Comparison of ENCODE assay signal across 8 cellular contexts in the genomic region with DNA sequence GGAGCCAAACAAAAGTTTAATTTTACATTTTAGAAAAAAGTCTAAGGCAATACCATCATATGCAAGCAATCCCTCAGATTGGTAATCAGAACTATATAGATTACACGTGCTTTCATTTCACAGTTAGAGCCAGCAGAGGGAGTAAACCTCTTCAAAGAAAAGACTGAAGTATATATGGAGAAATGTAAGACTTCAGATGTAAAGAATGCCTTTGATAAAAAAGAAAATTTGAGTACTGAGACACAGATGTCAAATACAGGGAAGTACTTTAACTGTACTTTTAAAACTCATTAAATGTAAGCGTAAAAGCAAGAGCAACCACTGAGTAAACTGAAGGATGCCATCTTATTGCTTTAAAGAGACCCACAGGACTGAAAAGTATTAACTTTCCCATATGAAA.
DNase-seq lines count a peak whose midpoint lies in the region; ATAC-seq and TF ChIP-seq lines count a peak whose summit lies in the region.

No MANE protein-coding gene starts in this region.

- no peaks in the 10 kb centered on the region for H3K9me3 ChIP-seq in CD8-positive, alpha-beta T cell (ENCODE audit: low read length)
- H3K9me3 ChIP-seq in tibial nerve = no peaks in the 10 kb centered on the region

- TF ChIP-seq CTCF in CD8-positive, alpha-beta T cell (IDR thresholded peaks at IDR 0.05) = peak; percentile 73
- peak; percentile 22 to 63 (median 50) for TF ChIP-seq CTCF in tibial nerve (IDR thresholded peaks at IDR 0.05)

- H3K27ac Mint-ChIP-seq in CD8-positive, alpha-beta T cell = no peak overlapping the region
- H3K27ac Mint-ChIP-seq in activated naive CD8-positive, alpha-beta T cell treated with anti-CD3 and anti-CD28 coated beads for 36 hours = peak overlapping the region; percentile 77

- no peaks in the 10 kb centered on the region for H3K27me3 Mint-ChIP-seq in CD8-positive, alpha-beta T cell (ENCODE audit: low read depth)
- no peaks in the 10 kb centered on the region for H3K27me3 Mint-ChIP-seq in activated naive CD8-positive, alpha-beta T cell treated with anti-CD3 and anti-CD28 coated beads for 36 hours

- H3K27ac ChIP-seq in CD8-positive, alpha-beta T cell (ENCODE audit: low read depth, low read length) = no peak overlapping the region
- no peak overlapping the region for H3K27ac ChIP-seq in tibial nerve

- WGBS in tibial nerve, 2 donors = 21 to 28% methylated on average over 2 of the region's 2 CpGs

- no peak for TF ChIP-seq POLR2A in tibial nerve (IDR thresholded peaks at IDR 0.05)

- peaks cover 30% of the 10 kb centered on the region for H3K4me1 Mint-ChIP-seq in CD8-positive, alpha-beta T cell (ENCODE audit: low read depth)
- H3K4me1 Mint-ChIP-seq in activated naive CD8-positive, alpha-beta T cell treated with anti-CD3 and anti-CD28 coated beads for 36 hours = peaks cover 46% of the 10 kb centered on the region

- peak in 1 of 7 experiments; percentile 17 for DNase-seq in CD8-positive, alpha-beta T cell
- DNase-seq in NCI-H226 (peak; percentile 32), inferior parietal cortex (ENCODE audit: extremely low spot score) (peak; percentile 75), tibial nerve (ENCODE audit: low spot score in 2 of 2) (no peak), OCI-M2 (lab: John Stamatoyannopoulos, UW; ENCODE audit: unreplicated experiment) (no peak)
- no peak for DNase-seq in activated naive CD8-positive, alpha-beta T cell treated with anti-CD3 and anti-CD28 coated beads for 36 hours

- H3K4me1 ChIP-seq in CD8-positive, alpha-beta T cell (ENCODE audit: insufficient read depth, low read length) = peaks cover 11% of the 10 kb centered on the region
- peaks cover 0 to 10% (median 0%) of the 10 kb centered on the region in 4 donors for H3K4me1 ChIP-seq in tibial nerve

- no peaks in the 10 kb centered on the region for H3K27me3 ChIP-seq in CD8-positive, alpha-beta T cell (ENCODE audit: insufficient read depth, low read length)
- no peaks in the 10 kb centered on the region for H3K27me3 ChIP-seq in tibial nerve

- no peak overlapping the region for H3K4me3 ChIP-seq in CD8-positive, alpha-beta T cell (ENCODE audit: low read depth, low read length)
- H3K4me3 ChIP-seq in tibial nerve = no peak overlapping the region

- H3K4me3 Mint-ChIP-seq in CD8-positive, alpha-beta T cell = no peak overlapping the region
- no peak overlapping the region for H3K4me3 Mint-ChIP-seq in activated naive CD8-positive, alpha-beta T cell treated with anti-CD3 and anti-CD28 coated beads for 36 hours

- H3K36me3 ChIP-seq in CD8-positive, alpha-beta T cell (ENCODE audit: insufficient read depth, low read length) = no peaks in the 10 kb centered on the region
- H3K36me3 ChIP-seq in tibial nerve = no peaks in the 10 kb centered on the region

- intact Hi-C loops in CD8-positive, alpha-beta T cell (cut with DNase I, micrococcal nuclease) = loop anchor here (1.0 to 10.0 kb wide), 4 partner anchors 69 to 533 kb away; a partner anchor contains a TSS

- H3K36me3 Mint-ChIP-seq in CD8-positive, alpha-beta T cell = no peaks in the 10 kb centered on the region
- H3K36me3 Mint-ChIP-seq in activated naive CD8-positive, alpha-beta T cell treated with anti-CD3 and anti-CD28 coated beads for 36 hours = peaks cover 66% of the 10 kb centered on the region

- no peak for TF ChIP-seq EP300 in tibial nerve (IDR thresholded peaks at IDR 0.05)

- no peaks in the 10 kb centered on the region for H3K9me3 Mint-ChIP-seq in CD8-positive, alpha-beta T cell
- peaks cover 13% of the 10 kb centered on the region for H3K9me3 Mint-ChIP-seq in activated naive CD8-positive, alpha-beta T cell treated with anti-CD3 and anti-CD28 coated beads for 36 hours

- CTCF ChIA-PET in CD8-positive, alpha-beta T cell (lab: Charles Lee) = interaction anchor here (0.9 to 2.6 kb wide), 3 partner anchors 12 to 145 kb away, joined by 3 to 14 read pairs (median 7); a partner anchor contains a TSS

- POLR2A ChIA-PET in CD8-positive, alpha-beta T cell (lab: Charles Lee) = no interaction called here

- peak; percentile 86 for ATAC-seq in CD8-positive, alpha-beta T cell
- peak; percentile 92 for ATAC-seq in GM18517 (IDR thresholded peaks at IDR 0.05; ENCODE audit: unreplicated experiment)
- peak; percentile 72 for ATAC-seq in HG03066 (IDR thresholded peaks at IDR 0.05; ENCODE audit: low read depth, unreplicated experiment)

Comparison
In these comparisons a context has a peak if more than half of its experiments do, and no peak if none do; other contexts are left out.
1. DNase-seq: peak in NCI-H226 (single experiment) and inferior parietal cortex (single experiment); none in activated naive CD8-positive, alpha-beta T cell treated with anti-CD3 and anti-CD28 coated beads for 36 hours (single experiment), tibial nerve (0 of 2) and OCI-M2 (single experiment).
2. Peak in every context shown above with its lines, with median percentiles within 50 percentile points of each other: ATAC-seq.